25 cellular contexts compared by ENCODE assay signal in genomic region chr15:85517086-85517485, GRCh38.
"Had no signal": no experiment of that assay in that cellular context is flagged by ENCODE, and none has a peak within 500 bp of the region (broad histone marks: within the 10 kb centered on the region; RNA-seq: fewer than 3 reads in every experiment).

No MANE protein-coding gene starts in this region.

- H3K4me3 Mint-ChIP-seq: activated CD8-positive, alpha-beta T cell treated with anti-CD3 and anti-CD28 coated beads, Interleukin-2, amount 10 ng/mL, durations not matched to agents 7 days and 5 days; activated naive CD8-positive, alpha-beta T cell treated with anti-CD3 and anti-CD28 coated beads for 36 hours; activated T-helper 1 cell treated with anti-CD3 and anti-CD28 coated beads, Interleukin-12 subunit alpha, Interleukin-12 subunit beta, Interleukin-2, Interleukin-4 antibody, amounts not matched to agents 30 ng/mL and 10 ng/mL and 1 ng/mL, durations not matched to agents 14 hours and 24 hours and 36 hours; effector memory CD8-positive, alpha-beta T cell; naive thymus-derived CD4-positive, alpha-beta T cell; T-helper 2 cell treated with Interferon-gamma antibody and Interleukin-4, amounts not matched to agents 5 μg/mL and 100 μg/mL, for 36 hours; type B pancreatic cell had no signal

- H3K4me2 ChIP-seq: smooth muscle cell had no signal

- H3K27me3 ChIP-seq: breast epithelium, colonic mucosa, dorsolateral prefrontal cortex, esophagus squamous epithelium, gastrocnemius medialis, sigmoid colon, testis, vagina had no signal

- ATAC-seq: activated CD8-positive, alpha-beta T cell treated with anti-CD3 and anti-CD28 coated beads, Interleukin-2, amount 10 ng/mL, durations not matched to agents 7 days and 5 days; effector memory CD8-positive, alpha-beta T cell; gastrocnemius medialis; naive thymus-derived CD4-positive, alpha-beta T cell had no signal

- H3K36me3 ChIP-seq: breast epithelium, colonic mucosa, gastrocnemius medialis, sigmoid colon had no signal

- H3K27ac Mint-ChIP-seq: activated CD8-positive, alpha-beta T cell treated with anti-CD3 and anti-CD28 coated beads, Interleukin-2, amount 10 ng/mL, durations not matched to agents 7 days and 5 days; activated naive CD8-positive, alpha-beta T cell treated with anti-CD3 and anti-CD28 coated beads for 36 hours; activated T-helper 1 cell treated with anti-CD3 and anti-CD28 coated beads, Interleukin-12 subunit alpha, Interleukin-12 subunit beta, Interleukin-2, Interleukin-4 antibody, amounts not matched to agents 30 ng/mL and 10 ng/mL and 1 ng/mL, durations not matched to agents 14 hours and 24 hours and 36 hours; T-helper 2 cell treated with Interferon-gamma antibody and Interleukin-4, amounts not matched to agents 5 μg/mL and 100 μg/mL, for 36 hours; type B pancreatic cell had no signal

- H3K4me1 ChIP-seq: breast epithelium, esophagus squamous epithelium, testis had no signal

- H3K4me3 ChIP-seq: breast epithelium, colonic mucosa, dorsolateral prefrontal cortex, esophagus squamous epithelium, gastrocnemius medialis, sigmoid colon, smooth muscle cell, testis, vagina had no signal

- H3K27me3 Mint-ChIP-seq: activated naive CD8-positive, alpha-beta T cell treated with anti-CD3 and anti-CD28 coated beads for 36 hours; effector memory CD8-positive, alpha-beta T cell; naive thymus-derived CD4-positive, alpha-beta T cell; type B pancreatic cell had no signal

- H3K9me3 Mint-ChIP-seq: activated naive CD8-positive, alpha-beta T cell treated with anti-CD3 and anti-CD28 coated beads for 36 hours; activated T-helper 1 cell treated with anti-CD3 and anti-CD28 coated beads, Interleukin-12 subunit alpha, Interleukin-12 subunit beta, Interleukin-2, Interleukin-4 antibody, amounts not matched to agents 30 ng/mL and 10 ng/mL and 1 ng/mL, durations not matched to agents 14 hours and 24 hours and 36 hours; effector memory CD8-positive, alpha-beta T cell; naive thymus-derived CD4-positive, alpha-beta T cell; T-helper 2 cell treated with Interferon-gamma antibody and Interleukin-4, amounts not matched to agents 5 μg/mL and 100 μg/mL, for 36 hours; type B pancreatic cell had no signal

- H3K9me3 ChIP-seq: breast epithelium, colonic mucosa, esophagus squamous epithelium, gastrocnemius medialis, sigmoid colon, testis, vagina had no signal

- DNase-seq: activated CD4-positive, alpha-beta T cell treated with anti-CD3 and anti-CD28 coated beads for 1 hour; activated CD4-positive, alpha-beta T cell treated with anti-CD3 and anti-CD28 coated beads, Interleukin-2, amount 50 U/mL, for 1 hour; activated CD8-positive, alpha-beta T cell treated with anti-CD3 and anti-CD28 coated beads, Interleukin-2, amount 10 ng/mL, durations not matched to agents 7 days and 5 days; activated gamma-delta T cell treated with Interleukin-2 at 50 U/mL for 16 hours; activated naive CD8-positive, alpha-beta T cell treated with anti-CD3 and anti-CD28 coated beads for 36 hours; amniotic stem cell; colonic mucosa; dorsolateral prefrontal cortex; effector memory CD8-positive, alpha-beta T cell; esophagus squamous epithelium; gastrocnemius medialis; head of caudate nucleus; hypothalamus; naive thymus-derived CD4-positive, alpha-beta T cell; sigmoid colon; stimulated activated CD4-positive, alpha-beta T cell treated with anti-CD3 and anti-CD28 coated beads, Interleukin-15, amount 100 ng/mL, for 24 hours; stimulated activated naive CD4-positive, alpha-beta T cell; testis had no signal

- H3K27ac ChIP-seq: breast epithelium, colonic mucosa, dorsolateral prefrontal cortex, esophagus squamous epithelium, gastrocnemius medialis, sigmoid colon, testis, vagina, VCaP had no signal
